ENCODE assay signal across 10 cellular contexts in the genomic region with DNA sequence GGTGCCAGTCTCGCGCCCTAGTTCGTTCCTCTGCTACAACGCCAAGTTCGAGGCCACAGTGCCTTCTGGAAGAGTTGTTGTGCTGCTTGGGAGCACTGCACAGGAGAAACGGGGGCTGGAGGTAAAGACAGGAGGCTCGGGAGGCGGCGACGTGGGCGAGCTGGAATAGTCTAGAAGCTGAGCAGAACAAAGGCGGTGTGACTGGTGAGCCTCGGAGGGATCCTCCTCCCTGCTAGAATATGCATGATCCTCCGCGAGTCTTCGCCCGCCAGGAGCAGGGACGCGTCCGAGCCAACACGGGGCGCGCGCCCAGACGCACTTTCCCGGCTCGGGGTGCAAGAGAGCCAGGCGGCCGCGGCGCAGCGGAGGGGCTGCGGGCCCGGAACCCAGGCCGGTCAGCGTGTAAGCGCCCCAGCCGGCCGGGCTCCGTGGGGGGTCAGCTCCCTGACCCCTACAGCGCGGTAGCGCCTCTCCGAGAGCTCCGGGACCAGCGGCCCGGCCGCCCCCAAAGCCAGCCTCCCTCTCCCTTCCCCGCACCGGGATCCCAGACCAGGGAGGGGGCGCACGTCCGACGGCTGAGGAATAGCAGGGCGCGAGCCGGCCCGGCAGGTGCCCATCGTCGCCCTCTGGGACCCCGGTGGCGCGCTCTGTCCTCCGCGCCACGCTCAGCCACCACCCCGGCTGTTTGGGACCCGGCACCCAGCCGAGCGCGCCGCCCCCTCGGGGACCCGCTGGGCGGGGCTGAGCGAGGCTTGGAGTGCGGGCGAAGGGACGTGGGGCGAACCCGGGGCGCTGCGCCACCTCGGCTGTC.
A peak's percentile ranks its signal among the peaks of the same experiment; 100 is the strongest.
DNase-seq lines count a peak whose midpoint lies in the region; ATAC-seq and TF ChIP-seq lines count a peak whose summit lies in the region.
"Had no signal": no experiment of that assay in that cellular context is flagged by ENCODE, and none has a peak within 500 bp of the region (broad histone marks: within the 10 kb centered on the region; RNA-seq: fewer than 3 reads in every experiment).

No MANE protein-coding gene starts in this region.

- no TSS peak for BruUV-seq in Caco-2 (replicated peaks; lab: Mats Ljungman, UMichigan)

- H4K20me1 ChIP-seq in GM23338 (replicated peaks; ENCODE audit: insufficient read depth) = no peaks in the 10 kb centered on the region
- no peaks in the 10 kb centered on the region for H4K20me1 ChIP-seq in MM.1S (ENCODE audit: insufficient read depth, low read length)

- H3K9ac ChIP-seq in MM.1S (ENCODE audit: low read length) = no peak overlapping the region

- H3K9me3 ChIP-seq in breast epithelium = no peaks in the 10 kb centered on the region
- H3K9me3 ChIP-seq in iPS-18c (ENCODE audit: control insufficient read depth, insufficient read depth, low read length) = no peaks in the 10 kb centered on the region
- H3K9me3 ChIP-seq in Caco-2 = no peaks in the 10 kb centered on the region
- no peaks in the 10 kb centered on the region for H3K9me3 ChIP-seq in MM.1S (replicated peaks; ENCODE audit: insufficient read depth, low read length)

- H3K4me1 Mint-ChIP-seq in GM23338 (peaks cover 13% of the 10 kb centered on the region), Caco-2 (ENCODE audit: low read depth, unreplicated experiment) (no peaks in the 10 kb centered on the region)

- peaks cover 42% of the 10 kb centered on the region for H3K27me3 ChIP-seq in GM23338 (ENCODE audit: insufficient read depth)
- H3K27me3 ChIP-seq in breast epithelium = peaks cover 0 to 31% of the 10 kb centered on the region in 2 donors
- H3K27me3 ChIP-seq in Caco-2 (replicated peaks; ENCODE audit: control insufficient read depth, insufficient read depth, low read length) = no peaks in the 10 kb centered on the region
- no peaks in the 10 kb centered on the region; the same call in 1 of the 2 replicates for H3K27me3 ChIP-seq in MM.1S (replicated peaks; ENCODE audit: insufficient read depth, low read length)

- H3K27me3 Mint-ChIP-seq in GM23338 (ENCODE audit: insufficient read depth, low read depth, poor library complexity) (peaks cover 34% of the 10 kb centered on the region), Caco-2 (ENCODE audit: insufficient read depth, unreplicated experiment) (no peaks in the 10 kb centered on the region)

- H3K9me2 ChIP-seq in GM23338 (ENCODE audit: insufficient read depth) (no peaks in the 10 kb centered on the region), MM.1S (replicated peaks; ENCODE audit: insufficient read depth, low read length) (no peaks in the 10 kb centered on the region)

- TF ChIP-seq CTCF in GM23338 (conservative IDR thresholded peaks at IDR 0.05; ENCODE audit: low read depth in 2 of 2) (no peak), breast epithelium (IDR thresholded peaks at IDR 0.05) (no peak), Caco-2 (IDR thresholded peaks at IDR 0.05; ENCODE audit: insufficient read depth in 1 of 2, low read depth in 1 of 2, low read length in 1 of 2, severe bottlenecking in 1 of 2, unreplicated experiment in 1 of 2) (no peak), MM.1S (IDR thresholded peaks at IDR 0.05; ENCODE audit: low read length) (no peak)

- H3K4me3 Mint-ChIP-seq in GM23338 (peak overlapping the region; percentile 81), Caco-2 (ENCODE audit: unreplicated experiment) (no peak overlapping the region)

- H3K4me3 ChIP-seq in GM23338 (peak overlapping the region; percentile 73), breast epithelium (peak overlapping the region; percentile 42 to 68 (median 49)), iPS-18c (ENCODE audit: insufficient read depth, low read depth, low read length) (peak overlapping the region; percentile 60), Caco-2 (ENCODE audit: low read depth, low read length) (no peak overlapping the region), MM.1S (ENCODE audit: low read length) (no peak overlapping the region)

- no peak overlapping the region for H3K27ac Mint-ChIP-seq in GM23338
- H3K27ac Mint-ChIP-seq in Caco-2 (ENCODE audit: unreplicated experiment) = no peak overlapping the region
- H3K27ac Mint-ChIP-seq: stimulated activated naive CD8-positive, alpha-beta T cell treated with anti-CD3 and anti-CD28 coated beads, Interleukin-15, Interleukin-2, amounts not matched to agents 100 ng/mL and 50 ng/mL, for 24 hours had no signal

- H3K27ac ChIP-seq in GM23338 (ENCODE audit: low read depth) = no peak overlapping the region
- no peak overlapping the region for H3K27ac ChIP-seq in breast epithelium
- no peak overlapping the region for H3K27ac ChIP-seq in MM.1S (ENCODE audit: low read length)

- intact Hi-C loops in breast epithelium (cut with DNase I; ENCODE audit: low total_unique reads) = no loop called here
- intact Hi-C loops in Caco-2 (cut with micrococcal nuclease; ENCODE audit: unreplicated experiment) = no loop called here

- peak; percentile 80 for DNase-seq in GM23338 (ENCODE audit: low spot score)
- DNase-seq in breast epithelium (ENCODE audit: low spot score in 2 of 2) = no peak
- peak; percentile 64 for DNase-seq in retina
- DNase-seq in SIG-M5 treated with dmso at 0.1 percent for 504 hours (lab: John Stamatoyannopoulos, UW; ENCODE audit: unreplicated experiment) = no peak
- no peak for DNase-seq in NCI-H1105 (lab: John Stamatoyannopoulos, UW)
- no peak for DNase-seq in Caco-2
- no peak for DNase-seq in MM.1S
- DNase-seq: NCI-H2029 had no signal

- H3K79me2 ChIP-seq in GM23338 (replicated peaks; ENCODE audit: insufficient read depth) (no peaks in the 10 kb centered on the region), MM.1S (ENCODE audit: low read length) (no peaks in the 10 kb centered on the region)

- peaks cover 4% of the 10 kb centered on the region; the same call in 1 of the 3 replicates for H3K9me3 Mint-ChIP-seq in GM23338
- no peaks in the 10 kb centered on the region for H3K9me3 Mint-ChIP-seq in Caco-2 (ENCODE audit: unreplicated experiment)
- H3K9me3 Mint-ChIP-seq: stimulated activated naive CD8-positive, alpha-beta T cell treated with anti-CD3 and anti-CD28 coated beads, Interleukin-15, Interleukin-2, amounts not matched to agents 100 ng/mL and 50 ng/mL, for 24 hours had no signal

- H3K4me2 ChIP-seq in GM23338 = peak overlapping the region; percentile 88
- no peak overlapping the region for H3K4me2 ChIP-seq in MM.1S (ENCODE audit: low read depth, low read length)

- H3F3A ChIP-seq in GM23338 (replicated peaks; ENCODE audit: low read depth) (0 out of 2 replicates have a peak, but pooled peaks cover 3% of the 10 kb centered on the region), MM.1S (ENCODE audit: insufficient read depth, low read length) (no peaks in the 10 kb centered on the region)

- H3K36me3 Mint-ChIP-seq in GM23338 (ENCODE audit: low read depth) (peaks cover 5% of the 10 kb centered on the region; the same call in 2 of the 3 replicates), Caco-2 (ENCODE audit: insufficient read depth, unreplicated experiment) (no peaks in the 10 kb centered on the region)

- CTCF ChIA-PET in Caco-2 (lab: Charles Lee) = no interaction called here

- no peaks in the 10 kb centered on the region; the same call in 1 of the 2 replicates for H3K36me3 ChIP-seq in GM23338 (ENCODE audit: insufficient read depth)
- H3K36me3 ChIP-seq in breast epithelium = no peaks in the 10 kb centered on the region
- no peaks in the 10 kb centered on the region for H3K36me3 ChIP-seq in Caco-2 (ENCODE audit: control insufficient read depth, insufficient read depth, low read length)
- H3K36me3 ChIP-seq in MM.1S (replicated peaks; ENCODE audit: insufficient read depth, low read length) = no peaks in the 10 kb centered on the region

- no peak for TF ChIP-seq POLR2A in breast epithelium (IDR thresholded peaks at IDR 0.05)

- H3K4me1 ChIP-seq in GM23338 (ENCODE audit: insufficient read depth) (peaks cover 6% of the 10 kb centered on the region; the same call in 1 of the 2 replicates), breast epithelium (no peaks in the 10 kb centered on the region), Caco-2 (no peaks in the 10 kb centered on the region), MM.1S (ENCODE audit: low read length) (no peaks in the 10 kb centered on the region)

- peak overlapping the region; percentile 99 for H2AFZ ChIP-seq in GM23338
- H2AFZ ChIP-seq in MM.1S (ENCODE audit: low read length) = no peak overlapping the region

- ATAC-seq in GM23338 = peak; percentile 76

- POLR2A ChIA-PET in Caco-2 (lab: Charles Lee) = no interaction called here

TF ChIP-seq in GM23338, 12 proteins besides CTCF, POLR2A, EP300 and RAD21 (continues in another document):
- no peak for TF ChIP-seq STAT1 (IDR thresholded peaks at IDR 0.05; ENCODE audit: unreplicated experiment)
- TF ChIP-seq, protein P1, sequence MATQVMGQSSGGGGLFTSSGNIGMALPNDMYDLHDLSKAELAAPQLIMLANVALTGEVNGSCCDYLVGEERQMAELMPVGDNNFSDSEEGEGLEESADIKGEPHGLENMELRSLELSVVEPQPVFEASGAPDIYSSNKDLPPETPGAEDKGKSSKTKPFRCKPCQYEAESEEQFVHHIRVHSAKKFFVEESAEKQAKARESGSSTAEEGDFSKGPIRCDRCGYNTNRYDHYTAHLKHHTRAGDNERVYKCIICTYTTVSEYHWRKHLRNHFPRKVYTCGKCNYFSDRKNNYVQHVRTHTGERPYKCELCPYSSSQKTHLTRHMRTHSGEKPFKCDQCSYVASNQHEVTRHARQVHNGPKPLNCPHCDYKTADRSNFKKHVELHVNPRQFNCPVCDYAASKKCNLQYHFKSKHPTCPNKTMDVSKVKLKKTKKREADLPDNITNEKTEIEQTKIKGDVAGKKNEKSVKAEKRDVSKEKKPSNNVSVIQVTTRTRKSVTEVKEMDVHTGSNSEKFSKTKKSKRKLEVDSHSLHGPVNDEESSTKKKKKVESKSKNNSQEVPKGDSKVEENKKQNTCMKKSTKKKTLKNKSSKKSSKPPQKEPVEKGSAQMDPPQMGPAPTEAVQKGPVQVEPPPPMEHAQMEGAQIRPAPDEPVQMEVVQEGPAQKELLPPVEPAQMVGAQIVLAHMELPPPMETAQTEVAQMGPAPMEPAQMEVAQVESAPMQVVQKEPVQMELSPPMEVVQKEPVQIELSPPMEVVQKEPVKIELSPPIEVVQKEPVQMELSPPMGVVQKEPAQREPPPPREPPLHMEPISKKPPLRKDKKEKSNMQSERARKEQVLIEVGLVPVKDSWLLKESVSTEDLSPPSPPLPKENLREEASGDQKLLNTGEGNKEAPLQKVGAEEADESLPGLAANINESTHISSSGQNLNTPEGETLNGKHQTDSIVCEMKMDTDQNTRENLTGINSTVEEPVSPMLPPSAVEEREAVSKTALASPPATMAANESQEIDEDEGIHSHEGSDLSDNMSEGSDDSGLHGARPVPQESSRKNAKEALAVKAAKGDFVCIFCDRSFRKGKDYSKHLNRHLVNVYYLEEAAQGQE (IDR thresholded peaks at IDR 0.05; ENCODE audit: unreplicated experiment) = no peak
- peak; percentile 25 for TF ChIP-seq EZH2 (IDR thresholded peaks at IDR 0.05; ENCODE audit: low read depth, unreplicated experiment)
- TF ChIP-seq POLR2AphosphoS5 (IDR thresholded peaks at IDR 0.05; ENCODE audit: low read depth) = peak; percentile 78

Comparison
In these comparisons a context has a peak if more than half of its experiments do, and no peak if none do; other contexts are left out.
1. DNase-seq: peak in GM23338 (single experiment) and retina (single experiment); none in breast epithelium (0 of 2), SIG-M5 treated with dmso at 0.1 percent for 504 hours (single experiment), NCI-H1105 (single experiment), Caco-2 (0 of 2) and MM.1S (single experiment).
2. H3K4me3 ChIP-seq: peak in GM23338 (single experiment), breast epithelium (3 of 3) and iPS-18c (single experiment); none in Caco-2 (single experiment) and MM.1S (single experiment).